38 cellular contexts compared by ENCODE assay signal in the genomic region with DNA sequence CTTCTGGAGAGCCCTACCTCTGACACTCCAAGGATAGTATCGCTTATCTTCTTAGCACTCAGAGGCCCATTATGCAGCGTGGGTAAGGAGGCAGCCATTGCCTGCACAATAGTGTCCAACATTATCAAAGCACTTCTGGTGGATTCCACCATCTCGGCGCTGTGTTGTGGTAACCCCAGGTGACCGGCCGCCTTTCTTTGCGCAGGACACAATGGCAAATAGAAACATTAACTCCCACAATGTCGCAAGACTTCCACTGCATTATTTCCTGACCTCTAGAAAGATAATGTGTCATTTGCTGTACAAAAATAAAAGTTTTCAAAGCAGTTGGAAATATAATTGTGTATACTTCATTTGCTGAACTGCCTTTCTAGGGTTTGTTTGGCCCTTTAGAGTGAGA.
"Had no signal": no experiment of that assay in that cellular context is flagged by ENCODE, and none has a peak within 500 bp of the region (broad histone marks: within the 10 kb centered on the region; RNA-seq: fewer than 3 reads in every experiment).

No MANE protein-coding gene starts in this region.

- DNase-seq: activated B cell treated with CpG ODN at 0.5 μM for 24 hours; activated CD4-positive, alpha-beta memory T cell treated with anti-CD3 and anti-CD28 coated beads for 36 hours; activated CD4-positive, alpha-beta T cell treated with anti-CD3 and anti-CD28 coated beads for 4 hours; activated CD4-positive, alpha-beta T cell treated with anti-CD3 and anti-CD28 coated beads, Interleukin-2, amount 10 ng/mL, durations not matched to agents 24 days and 14 days; activated CD4-positive, alpha-beta T cell treated with anti-CD3 and anti-CD28 coated beads, Interleukin-2, amount 50 U/mL, for 1 hour; activated CD4-positive, alpha-beta T cell treated with anti-CD3 and anti-CD28 coated beads, Interleukin-2, amount 50 U/mL, for 4 hours; activated CD4-positive, CD25-positive, alpha-beta regulatory T cell treated with anti-CD3 and anti-CD28 coated beads, Interleukin-2, amount 50 U/mL, for 72 hours; activated CD8-positive, alpha-beta memory T cell treated with anti-CD3 and anti-CD28 coated beads, Interleukin-2, amount 50 U/mL, for 4 hours; activated CD8-positive, alpha-beta T cell treated with anti-CD3 and anti-CD28 coated beads for 36 hours; activated effector memory CD4-positive, alpha-beta T cell treated with anti-CD3 and anti-CD28 coated beads, Interleukin-2, amount 50 U/mL, for 16 hours; activated gamma-delta T cell treated with Interleukin-2 at 50 U/mL for 16 hours; activated naive CD4-positive, alpha-beta T cell; activated naive CD4-positive, alpha-beta T cell treated with anti-CD3 and anti-CD28 coated beads for 36 hours; activated naive CD4-positive, alpha-beta T cell treated with anti-CD3 and anti-CD28 coated beads, Interleukin-2, amount 50 U/mL, for 16 hours; activated naive CD8-positive, alpha-beta T cell treated with anti-CD3 and anti-CD28 coated beads for 36 hours; activated T-cell treated with anti-CD3 and anti-CD28 coated beads for 4 hours; activated T-cell treated with anti-CD3 and anti-CD28 coated beads, Interleukin-2, amount 50 U/mL, for 1 hour; activated T-cell treated with anti-CD3 and anti-CD28 coated beads, Interleukin-2, amount 50 U/mL, for 4 hours; activated T-cell treated with anti-CD3 and anti-CD28 coated beads, Interleukin-2, amount 50 U/mL, for 72 hours; adrenal gland; amniotic stem cell; caudate nucleus; SW 1271; T-helper 1 cell; T-helper 2 cell; T-helper 9 cell had no signal

- FAIRE-seq: bronchial epithelial cell, TTC549 had no signal

- H3K27me3 ChIP-seq: adrenal gland, ascending aorta, cardiac muscle cell had no signal

- H3K4me1 Mint-ChIP-seq: activated B cell treated with CpG ODN at 0.5 μM for 24 hours; activated naive CD8-positive, alpha-beta T cell treated with anti-CD3 and anti-CD28 coated beads for 36 hours; activated T-helper 17 cell treated with anti-CD3 and anti-CD28 coated beads, Interleukin-2, amount 50 U/mL, for 72 hours; brain; central memory CD8-positive, alpha-beta T cell had no signal

- H3K9me3 ChIP-seq: adrenal gland, ascending aorta had no signal

- H3K9me3 Mint-ChIP-seq: activated CD4-positive, alpha-beta T cell treated with anti-CD3 and anti-CD28 coated beads, Interleukin-2, amount 10 ng/mL, durations not matched to agents 24 days and 14 days; activated CD8-positive, alpha-beta T cell treated with anti-CD3 and anti-CD28 coated beads for 36 hours; activated naive CD4-positive, alpha-beta T cell treated with anti-CD3 and anti-CD28 coated beads for 36 hours; activated naive CD8-positive, alpha-beta T cell treated with anti-CD3 and anti-CD28 coated beads for 36 hours; activated T-cell treated with anti-CD3 and anti-CD28 coated beads, Interleukin-2, amount 50 U/mL, for 4 hours; activated T-cell treated with anti-CD3 and anti-CD28 coated beads, Interleukin-2, amount 50 U/mL, for 72 hours; activated T-helper 1 cell treated with anti-CD3 and anti-CD28 coated beads, Interleukin-12 subunit alpha, Interleukin-12 subunit beta, Interleukin-2, Interleukin-4 antibody, amounts not matched to agents 30 ng/mL and 10 ng/mL and 1 ng/mL, durations not matched to agents 14 hours and 24 hours and 36 hours; T-helper 2 cell treated with Interferon-gamma antibody and Interleukin-4, amounts not matched to agents 5 μg/mL and 100 μg/mL, for 36 hours had no signal

- H3K4me3 ChIP-seq: adrenal gland, ascending aorta, cardiac muscle cell had no signal

- H3K27ac ChIP-seq: adrenal gland, ascending aorta, cardiac muscle cell, VCaP had no signal

- H3K27ac Mint-ChIP-seq: activated B cell treated with CpG ODN at 0.5 μM for 24 hours; activated CD4-positive, alpha-beta memory T cell treated with anti-CD3 and anti-CD28 coated beads for 36 hours; activated CD4-positive, alpha-beta T cell treated with anti-CD3 and anti-CD28 coated beads, Interleukin-2, amount 10 ng/mL, durations not matched to agents 24 days and 14 days; activated CD8-positive, alpha-beta T cell treated with anti-CD3 and anti-CD28 coated beads for 36 hours; activated naive CD4-positive, alpha-beta T cell treated with anti-CD3 and anti-CD28 coated beads for 36 hours; activated naive CD4-positive, alpha-beta T cell treated with anti-CD3 and anti-CD28 coated beads, Interleukin-2, amount 50 U/mL, for 72 hours; activated naive CD8-positive, alpha-beta T cell treated with anti-CD3 and anti-CD28 coated beads for 36 hours; activated T-cell treated with anti-CD3 and anti-CD28 coated beads, Interleukin-2, amount 50 U/mL, for 72 hours; activated T-helper 1 cell treated with anti-CD3 and anti-CD28 coated beads, Interleukin-12 subunit alpha, Interleukin-12 subunit beta, Interleukin-2, Interleukin-4 antibody, amounts not matched to agents 30 ng/mL and 10 ng/mL and 1 ng/mL, durations not matched to agents 14 hours and 24 hours and 36 hours; activated T-helper 17 cell treated with anti-CD3 and anti-CD28 coated beads, Interleukin-2, amount 50 U/mL, for 72 hours; brain; T-helper 1 cell treated with Interleukin-12 subunit alpha and Interleukin-12 subunit beta and Interleukin-4 antibody, amounts not matched to agents 30 μg/mL and 1 μg/mL, for 36 hours; T-helper 2 cell treated with Interferon-gamma antibody and Interleukin-4, amounts not matched to agents 5 μg/mL and 100 μg/mL, for 36 hours had no signal

- H3K36me3 ChIP-seq: adrenal gland, ascending aorta, cardiac muscle cell had no signal

- H3K4me3 Mint-ChIP-seq: activated B cell treated with CpG ODN at 0.5 μM for 24 hours; activated CD4-positive, alpha-beta memory T cell treated with anti-CD3 and anti-CD28 coated beads for 36 hours; activated CD4-positive, alpha-beta T cell treated with anti-CD3 and anti-CD28 coated beads, Interleukin-2, amount 10 ng/mL, durations not matched to agents 24 days and 14 days; activated CD8-positive, alpha-beta T cell treated with anti-CD3 and anti-CD28 coated beads for 36 hours; activated naive CD4-positive, alpha-beta T cell treated with anti-CD3 and anti-CD28 coated beads for 36 hours; activated naive CD8-positive, alpha-beta T cell treated with anti-CD3 and anti-CD28 coated beads for 36 hours; activated T-cell treated with anti-CD3 and anti-CD28 coated beads, Interleukin-2, amount 50 U/mL, for 4 hours; activated T-cell treated with anti-CD3 and anti-CD28 coated beads, Interleukin-2, amount 50 U/mL, for 72 hours; activated T-helper 1 cell treated with anti-CD3 and anti-CD28 coated beads, Interleukin-12 subunit alpha, Interleukin-12 subunit beta, Interleukin-2, Interleukin-4 antibody, amounts not matched to agents 30 ng/mL and 10 ng/mL and 1 ng/mL, durations not matched to agents 14 hours and 24 hours and 36 hours; activated T-helper 17 cell treated with anti-CD3 and anti-CD28 coated beads, Interleukin-2, amount 50 U/mL, for 72 hours; brain; central memory CD8-positive, alpha-beta T cell; T-helper 1 cell treated with Interleukin-12 subunit alpha and Interleukin-12 subunit beta and Interleukin-4 antibody, amounts not matched to agents 30 μg/mL and 1 μg/mL, for 36 hours; T-helper 2 cell treated with Interferon-gamma antibody and Interleukin-4, amounts not matched to agents 5 μg/mL and 100 μg/mL, for 36 hours had no signal

- H3K36me3 Mint-ChIP-seq: activated CD4-positive, alpha-beta memory T cell treated with anti-CD3 and anti-CD28 coated beads for 36 hours; activated naive CD4-positive, alpha-beta T cell treated with anti-CD3 and anti-CD28 coated beads, Interleukin-2, amount 50 U/mL, for 72 hours; activated naive CD8-positive, alpha-beta T cell treated with anti-CD3 and anti-CD28 coated beads for 36 hours; brain had no signal

- H3K27me3 Mint-ChIP-seq: activated B cell treated with CpG ODN at 0.5 μM for 24 hours; activated CD4-positive, alpha-beta memory T cell treated with anti-CD3 and anti-CD28 coated beads for 36 hours; activated naive CD8-positive, alpha-beta T cell treated with anti-CD3 and anti-CD28 coated beads for 36 hours; central memory CD8-positive, alpha-beta T cell had no signal

- H3K4me1 ChIP-seq: adrenal gland, ascending aorta had no signal

- ATAC-seq: activated CD8-positive, alpha-beta T cell treated with anti-CD3 and anti-CD28 coated beads for 36 hours; activated naive CD4-positive, alpha-beta T cell treated with anti-CD3 and anti-CD28 coated beads, Interleukin-2, amount 50 U/mL, for 72 hours; activated T-cell treated with anti-CD3 and anti-CD28 coated beads, Interleukin-2, amount 50 U/mL, for 4 hours; activated T-cell treated with anti-CD3 and anti-CD28 coated beads, Interleukin-2, amount 50 U/mL, for 72 hours; activated T-helper 17 cell treated with anti-CD3 and anti-CD28 coated beads, Interleukin-2, amount 50 U/mL, for 72 hours had no signal
